1 cellular context compared by ENCODE assay signal in the genomic region with DNA sequence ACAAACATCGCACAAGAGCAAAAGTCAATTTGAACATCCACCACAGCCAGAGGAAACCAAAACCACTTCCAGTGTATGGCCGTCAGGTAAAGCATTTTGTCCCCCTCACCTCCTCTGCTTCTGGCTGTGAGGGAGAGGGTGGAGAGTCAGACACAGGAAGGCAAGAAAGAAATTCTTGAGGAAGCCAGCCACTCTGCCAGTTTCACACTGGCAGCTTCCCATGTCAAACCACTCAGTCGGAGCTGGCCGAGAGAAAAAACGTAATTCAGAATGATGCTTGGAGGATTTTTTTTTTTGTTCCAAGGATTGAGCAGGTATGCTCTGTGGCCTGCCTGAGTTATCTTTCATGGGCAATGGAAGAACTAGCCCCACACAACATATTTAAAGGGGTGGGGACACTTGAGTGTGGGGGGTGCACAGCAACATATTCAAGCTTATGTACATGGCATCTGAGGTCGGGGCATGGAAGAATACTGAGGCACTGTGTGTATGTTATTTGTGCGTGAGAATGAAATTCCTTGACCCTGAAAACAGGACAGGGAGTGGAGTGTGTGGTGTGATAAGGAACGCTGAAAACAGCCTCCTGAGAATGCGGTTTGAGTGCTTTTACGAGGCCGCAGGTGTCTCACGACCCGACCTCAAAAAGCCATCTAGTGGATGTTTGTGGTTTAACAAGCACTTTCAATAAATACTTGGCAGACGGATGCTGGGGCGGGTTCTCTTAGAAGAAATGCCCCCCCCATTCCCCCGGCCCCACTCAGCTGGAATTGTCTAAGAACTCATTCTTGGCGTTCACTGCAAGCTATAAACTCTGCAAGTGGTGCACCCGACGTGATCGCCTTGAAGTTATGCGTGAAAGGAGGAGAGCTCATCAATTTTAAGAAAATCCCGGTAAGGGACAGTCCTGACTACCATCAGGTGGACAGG.
A peak's percentile ranks its signal among the peaks of the same experiment; 100 is the strongest.
TF ChIP-seq lines count a peak whose summit lies in the region.

No MANE protein-coding gene starts in this region.

TF ChIP-seq in IMR-90, 13 proteins besides CTCF, POLR2A, EP300 and RAD21:
- TF ChIP-seq SMC3 (IDR thresholded peaks at IDR 0.05; ENCODE audit: low read depth, low read length) (peak; percentile 34), USF2 (IDR thresholded peaks at IDR 0.05; ENCODE audit: low read depth, low read length) (no peak), RCOR1 (IDR thresholded peaks at IDR 0.05; ENCODE audit: insufficient replicate concordance, low read length) (no peak), MAZ (IDR thresholded peaks at IDR 0.05; ENCODE audit: borderline replicate concordance, low read depth, low read length) (no peak), MAFK (IDR thresholded peaks at IDR 0.05; ENCODE audit: low read depth, low read length) (no peak), NFE2L2 (IDR thresholded peaks at IDR 0.05; ENCODE audit: low read depth, low read length) (no peak)
- TF ChIP-seq, protein P1, sequence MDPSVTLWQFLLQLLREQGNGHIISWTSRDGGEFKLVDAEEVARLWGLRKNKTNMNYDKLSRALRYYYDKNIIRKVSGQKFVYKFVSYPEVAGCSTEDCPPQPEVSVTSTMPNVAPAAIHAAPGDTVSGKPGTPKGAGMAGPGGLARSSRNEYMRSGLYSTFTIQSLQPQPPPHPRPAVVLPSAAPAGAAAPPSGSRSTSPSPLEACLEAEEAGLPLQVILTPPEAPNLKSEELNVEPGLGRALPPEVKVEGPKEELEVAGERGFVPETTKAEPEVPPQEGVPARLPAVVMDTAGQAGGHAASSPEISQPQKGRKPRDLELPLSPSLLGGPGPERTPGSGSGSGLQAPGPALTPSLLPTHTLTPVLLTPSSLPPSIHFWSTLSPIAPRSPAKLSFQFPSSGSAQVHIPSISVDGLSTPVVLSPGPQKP (IDR thresholded peaks at IDR 0.05; ENCODE audit: borderline replicate concordance, low read depth, low read length), result no peak
TF ChIP-seq in IMR-90: peak in this region for 1.
